In genomic region chr6:7175463-7175862, GRCh38 we compare ENCODE assay signal across 17 cellular contexts.
DNase-seq lines count a peak whose midpoint lies in the region; ATAC-seq and TF ChIP-seq lines count a peak whose summit lies in the region.
"Had no signal": no experiment of that assay in that cellular context is flagged by ENCODE, and none has a peak within 500 bp of the region (broad histone marks: within the 10 kb centered on the region; RNA-seq: fewer than 3 reads in every experiment).

No MANE protein-coding gene starts in this region.

- 88 to 92% methylated on average over 5 of the region's 5 CpGs for WGBS in sigmoid colon, 2 donors
- WGBS in spleen, 5 donors = 78 to 93% (median 88%) methylated on average over 5 of the region's 5 CpGs
- WGBS in endodermal cell (ENCODE audit: insufficient coverage in 1 of 2, insufficient read length in 1 of 2), 2 experiments = 82 to 83% methylated on average over 4 to 5 of the region's 5 CpGs

- TF ChIP-seq CTCF in CD14-positive monocyte (IDR thresholded peaks at IDR 0.05) = no peak
- TF ChIP-seq CTCF in sigmoid colon (IDR thresholded peaks at IDR 0.05) = no peak
- no peak for TF ChIP-seq CTCF in spleen (IDR thresholded peaks at IDR 0.05 in 8 of 11, conservative IDR thresholded peaks at IDR 0.05 in 3 of 11)
- no peak for TF ChIP-seq CTCF in endodermal cell (conservative IDR thresholded peaks at IDR 0.05)

- H3K36me3 ChIP-seq in adipocyte (ENCODE audit: control insufficient read depth, insufficient read depth, low read length, severe bottlenecking) (peaks cover 37% of the 10 kb centered on the region), sigmoid colon (peaks cover 0 to 17% (median 5%) of the 10 kb centered on the region in 4 donors), spleen (peaks cover 0 to 42% (median 26%) of the 10 kb centered on the region in 6 donors), endodermal cell (ENCODE audit: control insufficient read depth, insufficient read depth, low read length) (peaks cover 42% of the 10 kb centered on the region)

- peaks cover 31% of the 10 kb centered on the region for H3K4me1 ChIP-seq in adipocyte (ENCODE audit: control insufficient read depth, insufficient read depth, low read length)
- H3K4me1 ChIP-seq in sigmoid colon = peaks cover 0 to 36% (median 30%) of the 10 kb centered on the region in 4 donors
- H3K4me1 ChIP-seq in spleen = peaks cover 0 to 64% (median 32%) of the 10 kb centered on the region in 6 donors
- peaks cover 9% of the 10 kb centered on the region for H3K4me1 ChIP-seq in endodermal cell (ENCODE audit: control insufficient read depth, insufficient read depth, low read length)

- H3K9me3 ChIP-seq in adipocyte (ENCODE audit: control insufficient read depth, low read length) (no peaks in the 10 kb centered on the region), sigmoid colon (no peaks in the 10 kb centered on the region), spleen (no peaks in the 10 kb centered on the region), endodermal cell (ENCODE audit: control insufficient read depth, low read length) (no peaks in the 10 kb centered on the region)

- H3K4me3 ChIP-seq in adipocyte (ENCODE audit: low read length) (no peak overlapping the region), sigmoid colon (no peak overlapping the region), spleen (no peak overlapping the region), endodermal cell (ENCODE audit: low read length) (no peak overlapping the region)

- TF ChIP-seq POLR2A in sigmoid colon (IDR thresholded peaks at IDR 0.05) (no peak), erythroblast (IDR thresholded peaks at IDR 0.05; ENCODE audit: low read length) (no peak), spleen (IDR thresholded peaks at IDR 0.05) (no peak)

- H3K36me3 Mint-ChIP-seq in CD14-positive monocyte (peaks cover 30 to 40% of the 10 kb centered on the region in 2 donors), endodermal cell (ENCODE audit: low read depth) (peaks cover 31% of the 10 kb centered on the region)

- H3K4me3 Mint-ChIP-seq in CD14-positive monocyte (no peak overlapping the region), endodermal cell (no peak overlapping the region)
- H3K4me3 Mint-ChIP-seq: activated naive CD8-positive, alpha-beta T cell treated with anti-CD3 and anti-CD28 coated beads, Interleukin-2, amount 50 U/mL, for 24 hours; B cell; central memory CD8-positive, alpha-beta T cell; nephron progenitor cell had no signal

- no peaks in the 10 kb centered on the region for H3K27me3 ChIP-seq in adipocyte (replicated peaks; ENCODE audit: control insufficient read depth, insufficient read depth, low read length)
- no peaks in the 10 kb centered on the region for H3K27me3 ChIP-seq in sigmoid colon
- no peaks in the 10 kb centered on the region for H3K27me3 ChIP-seq in spleen (replicated peaks in 1 of 7)
- H3K27me3 ChIP-seq in endodermal cell (ENCODE audit: control insufficient read depth, insufficient read depth, low read length, poor library complexity, severe bottlenecking) = no peaks in the 10 kb centered on the region

- no peak for TF ChIP-seq EP300 in sigmoid colon (IDR thresholded peaks at IDR 0.05)

- H3K27ac Mint-ChIP-seq in CD14-positive monocyte = peak overlapping the region; percentile 30 to 75 (median 61)
- no peak overlapping the region for H3K27ac Mint-ChIP-seq in endodermal cell
- H3K27ac Mint-ChIP-seq: activated naive CD8-positive, alpha-beta T cell treated with anti-CD3 and anti-CD28 coated beads, Interleukin-2, amount 50 U/mL, for 24 hours; B cell; nephron progenitor cell had no signal

- peaks cover 19% of the 10 kb centered on the region for H3K4me1 Mint-ChIP-seq in CD14-positive monocyte
- peaks cover 41% of the 10 kb centered on the region for H3K4me1 Mint-ChIP-seq in endodermal cell

- H3K27ac ChIP-seq in sigmoid colon (peak overlapping the region in 3 of 4 donors; percentile 5 to 35 (median 21)), spleen (peak overlapping the region in 1 of 8 donors; percentile 23), endodermal cell (ENCODE audit: low read depth, low read length) (no peak overlapping the region)
- H3K27ac ChIP-seq: HL-60 had no signal

- H3K27me3 Mint-ChIP-seq in CD14-positive monocyte (ENCODE audit: low read depth in 3 of 3) (no peaks in the 10 kb centered on the region), endodermal cell (ENCODE audit: insufficient read depth) (no peaks in the 10 kb centered on the region)
- H3K27me3 Mint-ChIP-seq: activated naive CD8-positive, alpha-beta T cell treated with anti-CD3 and anti-CD28 coated beads, Interleukin-2, amount 50 U/mL, for 24 hours; B cell; central memory CD8-positive, alpha-beta T cell had no signal

- intact Hi-C loops in CD14-positive monocyte (cut with micrococcal nuclease) (no loop called here), left cardiac atrium (cut with DNase I) (loop anchor here in 1 of 2 donors (5.0 kb wide), 1 partner anchor 42 kb away; no protein-coding TSS in a partner anchor), sigmoid colon (cut with DNase I) (no loop called here), spleen (cut with DNase I; ENCODE audit: low total_unique reads) (no loop called here)

- peak; percentile 12 to 54 for ATAC-seq in left cardiac atrium
- ATAC-seq: activated naive CD8-positive, alpha-beta T cell treated with anti-CD3 and anti-CD28 coated beads, Interleukin-2, amount 50 U/mL, for 24 hours had no signal

- H3K9ac ChIP-seq in adipocyte (ENCODE audit: low read length) = peak overlapping the region; percentile 22
- no peak overlapping the region for H3K9ac ChIP-seq in endodermal cell (ENCODE audit: extremely low read depth, low read length, poor library complexity, severe bottlenecking)

- H3K9me3 Mint-ChIP-seq in CD14-positive monocyte = peaks cover 0 to 2% (median 0%) of the 10 kb centered on the region in 7 donors
- H3K9me3 Mint-ChIP-seq in endodermal cell = no peaks in the 10 kb centered on the region
- H3K9me3 Mint-ChIP-seq: activated naive CD8-positive, alpha-beta T cell treated with anti-CD3 and anti-CD28 coated beads, Interleukin-2, amount 50 U/mL, for 24 hours; central memory CD8-positive, alpha-beta T cell; nephron progenitor cell had no signal

- DNase-seq in CD14-positive monocyte (ENCODE audit: low spot score) (no peak), adipocyte (ENCODE audit: low read depth) (peak; percentile 42), left cardiac atrium (no peak), sigmoid colon (no peak), ecto neural progenitor cell (ENCODE audit: low spot score) (no peak), erythroblast (lab: John Stamatoyannopoulos, UW) (no peak), spleen (no peak), endodermal cell (no peak)
- DNase-seq: activated CD4-positive, CD25-positive, alpha-beta regulatory T cell; activated naive CD8-positive, alpha-beta T cell treated with anti-CD3 and anti-CD28 coated beads, Interleukin-2, amount 50 U/mL, for 24 hours; GDM1; KBM-7; NCI-H524; nephron progenitor cell had no signal
